Comparison of ENCODE assay signal across 15 cellular contexts in genomic region chr9:75531588-75531987, GRCh38.
DNase-seq lines count a peak whose midpoint lies in the region; ATAC-seq, FAIRE-seq and TF ChIP-seq lines count a peak whose summit lies in the region.
"Had no signal": no experiment of that assay in that cellular context is flagged by ENCODE, and none has a peak within 500 bp of the region (broad histone marks: within the 10 kb centered on the region; RNA-seq: fewer than 3 reads in every experiment).

No MANE protein-coding gene starts in this region.

- H3K36me3 ChIP-seq in right atrium auricular region (no peaks in the 10 kb centered on the region), colonic mucosa (no peaks in the 10 kb centered on the region), small intestine (ENCODE audit: control insufficient read depth in 2 of 2, insufficient read depth in 2 of 2, low read length in 2 of 2) (no peaks in the 10 kb centered on the region), aorta (ENCODE audit: control insufficient read depth in 1 of 2, insufficient read depth in 2 of 2, low read length in 1 of 2) (no peaks in the 10 kb centered on the region)
- H3K36me3 ChIP-seq: BLaER1 had no signal

- no peak for TF ChIP-seq CTCF in right atrium auricular region (IDR thresholded peaks at IDR 0.05)
- no peak for TF ChIP-seq CTCF in colonic mucosa (IDR thresholded peaks at IDR 0.05)

- H3K27me3 ChIP-seq in right atrium auricular region (no peaks in the 10 kb centered on the region), colonic mucosa (no peaks in the 10 kb centered on the region), small intestine (ENCODE audit: control insufficient read depth in 2 of 2, insufficient read depth in 2 of 2, low read length in 2 of 2) (no peaks in the 10 kb centered on the region), aorta (ENCODE audit: control insufficient read depth in 1 of 2, insufficient read depth in 2 of 2, low read length in 1 of 2) (no peaks in the 10 kb centered on the region)
- H3K27me3 ChIP-seq: BLaER1 had no signal

- intact Hi-C loops in Right ventricle myocardium inferior (cut with DNase I) (no loop called here), colonic mucosa (cut with DNase I) (no loop called here), aorta (cut with DNase I) (loop anchor here in 1 of 2 donors (5.0 to 10.0 kb wide), 5 partner anchors 79 to 293 kb away; no protein-coding TSS in a partner anchor)

- no peak for FAIRE-seq in small intestine (lab: Jason Lieb, UNC)

- H3K4me3 ChIP-seq in right atrium auricular region (no peak overlapping the region), colonic mucosa (no peak overlapping the region), small intestine (ENCODE audit: low read depth in 1 of 2, low read length in 2 of 2) (no peak overlapping the region), aorta (ENCODE audit: low read length in 2 of 2) (no peak overlapping the region)
- H3K4me3 ChIP-seq: BLaER1 had no signal

- H3K9ac ChIP-seq in colonic mucosa (ENCODE audit: low read depth in 2 of 2, low read length in 2 of 2) = no peak overlapping the region
- H3K9ac ChIP-seq: BLaER1 had no signal

- DNase-seq in Right ventricle myocardium inferior (ENCODE audit: missing footprints) (peak; percentile 37), right atrium auricular region (ENCODE audit: low spot score) (no peak), colonic mucosa (no peak), small intestine (peak; percentile 61), aorta (peak; percentile 65 to 80), OCI-M2 (lab: John Stamatoyannopoulos, UW; ENCODE audit: unreplicated experiment) (no peak)
- DNase-seq: 8988T; AML-193; CD8-positive, alpha-beta memory T cell; DMS53; GF-D8; HCEC 1CT; HFFc6 had no signal

- no peaks in the 10 kb centered on the region for H3K4me1 ChIP-seq in right atrium auricular region
- no peaks in the 10 kb centered on the region for H3K4me1 ChIP-seq in colonic mucosa
- H3K4me1 ChIP-seq in small intestine (ENCODE audit: control insufficient read depth in 2 of 2, insufficient read depth in 1 of 2, low read depth in 1 of 2, low read length in 1 of 2) = peaks cover 0 to 4% of the 10 kb centered on the region in 2 donors
- peaks cover 0 to 9% of the 10 kb centered on the region in 2 donors for H3K4me1 ChIP-seq in aorta (ENCODE audit: control insufficient read depth in 1 of 2, insufficient read depth in 2 of 2, low read length in 2 of 2)
- H3K4me1 ChIP-seq: BLaER1 had no signal

- ATAC-seq in Right ventricle myocardium inferior = no peak
- peak; percentile 47 for ATAC-seq in aorta (ENCODE audit: low FRiP score)
- ATAC-seq in GM18861 (IDR thresholded peaks at IDR 0.05; ENCODE audit: unreplicated experiment) = no peak

- H3K27ac ChIP-seq in right atrium auricular region (no peak overlapping the region), colonic mucosa (peak overlapping the region; percentile 72), small intestine (ENCODE audit: low read depth in 1 of 2, low read length in 1 of 2) (no peak overlapping the region), aorta (ENCODE audit: low read depth in 1 of 2, low read length in 2 of 2) (no peak overlapping the region)
- H3K27ac ChIP-seq: BLaER1 had no signal

- no peaks in the 10 kb centered on the region for H3K9me3 ChIP-seq in right atrium auricular region
- H3K9me3 ChIP-seq in colonic mucosa = no peaks in the 10 kb centered on the region
- H3K9me3 ChIP-seq in small intestine (ENCODE audit: control insufficient read depth, low read depth) = no peaks in the 10 kb centered on the region
- H3K9me3 ChIP-seq in aorta (ENCODE audit: control insufficient read depth, low read length) = no peaks in the 10 kb centered on the region

- WGBS in small intestine, 3 donors = 33 to 66% (median 53%) methylated on average over 2 of the region's 2 CpGs
- 22 to 26% methylated on average over 2 of the region's 2 CpGs for WGBS in aorta, 2 donors

Comparison
In these comparisons a context has a peak if more than half of its experiments do, and no peak if none do; other contexts are left out.
1. DNase-seq: peak in Right ventricle myocardium inferior (single experiment), small intestine (single experiment) and aorta (2 of 2); none in right atrium auricular region (single experiment), colonic mucosa (single experiment) and OCI-M2 (single experiment).